In the genomic region with DNA sequence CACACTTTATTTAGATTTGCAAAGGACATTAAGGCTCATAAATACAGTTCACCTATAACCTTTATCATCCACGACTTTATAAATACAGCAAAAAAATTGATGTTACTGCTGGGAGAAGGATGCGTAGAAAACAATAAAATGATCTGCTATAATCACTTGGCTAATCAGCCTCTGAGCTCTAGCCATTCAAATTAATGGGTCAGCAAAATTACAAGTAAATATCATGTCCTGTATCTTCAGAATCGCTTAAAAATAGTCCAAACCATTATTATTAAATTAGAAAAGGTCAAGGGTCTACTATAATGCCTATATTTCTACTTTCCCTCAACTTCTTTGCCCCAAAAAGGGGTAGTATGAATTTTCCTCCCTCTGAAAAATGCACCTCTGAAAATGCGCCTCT, we compare ENCODE assay signal across 36 cellular contexts.
"Had no signal": no experiment of that assay in that cellular context is flagged by ENCODE, and none has a peak within 500 bp of the region (broad histone marks: within the 10 kb centered on the region; RNA-seq: fewer than 3 reads in every experiment).

No MANE protein-coding gene starts in this region.

- H3K4me1 Mint-ChIP-seq: activated B cell treated with CpG ODN at 0.5 μM for 24 hours; activated CD4-positive, alpha-beta T cell treated with anti-CD3 and anti-CD28 coated beads, Interleukin-2, amount 10 ng/mL, durations not matched to agents 24 days and 14 days; activated naive CD4-positive, alpha-beta T cell treated with anti-CD3 and anti-CD28 coated beads, Interleukin-2, amount 10 ng/mL, durations not matched to agents 7 days and 5 days; activated naive CD8-positive, alpha-beta T cell treated with anti-CD3 and anti-CD28 coated beads, Interleukin-2, amount 50 U/mL, for 24 hours had no signal

- H3K4me3 ChIP-seq: ascending aorta, cardiac muscle cell had no signal

- FAIRE-seq: bronchial epithelial cell had no signal

- H3K27me3 ChIP-seq: ascending aorta, cardiac muscle cell had no signal

- ATAC-seq: activated CD8-positive, alpha-beta T cell treated with anti-CD3 and anti-CD28 coated beads for 36 hours; activated naive CD8-positive, alpha-beta T cell treated with anti-CD3 and anti-CD28 coated beads, Interleukin-2, amount 50 U/mL, for 24 hours had no signal

- H3K9me3 ChIP-seq: ascending aorta had no signal

- H3K9me3 Mint-ChIP-seq: activated B cell treated with CpG ODN at 0.5 μM for 24 hours; activated CD4-positive, alpha-beta memory T cell treated with anti-CD3 and anti-CD28 coated beads for 36 hours; activated CD4-positive, alpha-beta T cell treated with anti-CD3 and anti-CD28 coated beads, Interleukin-2, amount 10 ng/mL, durations not matched to agents 24 days and 14 days; activated CD8-positive, alpha-beta T cell treated with anti-CD3 and anti-CD28 coated beads for 36 hours; activated naive CD4-positive, alpha-beta T cell treated with anti-CD3 and anti-CD28 coated beads, Interleukin-2, amount 10 ng/mL, durations not matched to agents 7 days and 5 days; activated naive CD4-positive, alpha-beta T cell treated with anti-CD3 and anti-CD28 coated beads, Interleukin-2, amount 50 U/mL, for 24 hours; activated naive CD8-positive, alpha-beta T cell treated with anti-CD3 and anti-CD28 coated beads, Interleukin-2, amount 10 ng/mL, durations not matched to agents 7 days and 5 days; activated naive CD8-positive, alpha-beta T cell treated with anti-CD3 and anti-CD28 coated beads, Interleukin-2, amount 50 U/mL, for 24 hours; activated T-helper 2 cell treated with anti-CD3 and anti-CD28 coated beads, Interferon-gamma antibody, Interleukin-2, Interleukin-4, amounts not matched to agents 10 μg/mL and 5 μg/mL and 100 μg/mL, durations not matched to agents 14 hours and 24 hours and 36 hours; brain; central memory CD8-positive, alpha-beta T cell; T-helper 1 cell treated with Interleukin-12 subunit alpha and Interleukin-12 subunit beta and Interleukin-4 antibody, amounts not matched to agents 30 μg/mL and 1 μg/mL, for 36 hours; T-helper 2 cell treated with Interferon-gamma antibody and Interleukin-4, amounts not matched to agents 5 μg/mL and 100 μg/mL, for 36 hours had no signal

- DNase-seq: activated B cell treated with CpG ODN at 0.5 μM for 24 hours; activated CD4-positive, alpha-beta memory T cell treated with anti-CD3 and anti-CD28 coated beads for 36 hours; activated CD4-positive, alpha-beta T cell treated with anti-CD3 and anti-CD28 coated beads for 4 hours; activated CD4-positive, alpha-beta T cell treated with anti-CD3 and anti-CD28 coated beads, Interleukin-2, amount 10 ng/mL, durations not matched to agents 24 days and 14 days; activated CD4-positive, alpha-beta T cell treated with anti-CD3 and anti-CD28 coated beads, Interleukin-2, amount 50 U/mL, for 1 hour; activated CD4-positive, alpha-beta T cell treated with anti-CD3 and anti-CD28 coated beads, Interleukin-2, amount 50 U/mL, for 4 hours; activated CD4-positive, CD25-positive, alpha-beta regulatory T cell treated with anti-CD3 and anti-CD28 coated beads, Interleukin-2, amount 50 U/mL, for 72 hours; activated CD8-positive, alpha-beta memory T cell treated with anti-CD3 and anti-CD28 coated beads, Interleukin-2, amount 50 U/mL, for 4 hours; activated CD8-positive, alpha-beta T cell treated with anti-CD3 and anti-CD28 coated beads for 36 hours; activated effector memory CD4-positive, alpha-beta T cell treated with Interleukin-2 at 50 U/mL for 16 hours; activated gamma-delta T cell; activated naive CD4-positive, alpha-beta T cell treated with anti-CD3 and anti-CD28 coated beads, Interleukin-2, amount 10 ng/mL, durations not matched to agents 7 days and 5 days; activated naive CD4-positive, alpha-beta T cell treated with Interleukin-2 at 50 U/mL for 16 hours; activated naive CD8-positive, alpha-beta T cell treated with anti-CD3 and anti-CD28 coated beads, Interleukin-2, amount 10 ng/mL, durations not matched to agents 7 days and 5 days; activated naive CD8-positive, alpha-beta T cell treated with anti-CD3 and anti-CD28 coated beads, Interleukin-2, amount 50 U/mL, for 24 hours; activated T-cell treated with anti-CD3 and anti-CD28 coated beads for 4 hours; activated T-cell treated with anti-CD3 and anti-CD28 coated beads, Interleukin-2, amount 50 U/mL, for 1 hour; activated T-cell treated with anti-CD3 and anti-CD28 coated beads, Interleukin-2, amount 50 U/mL, for 48 hours; amygdala; anterior cingulate cortex; caudate nucleus; cerebellar nuclear complex; T-helper 1 cell; T-helper 2 cell; T-helper 9 cell had no signal

- H3K27me3 Mint-ChIP-seq: activated B cell treated with CpG ODN at 0.5 μM for 24 hours; activated CD4-positive, alpha-beta memory T cell treated with anti-CD3 and anti-CD28 coated beads for 36 hours; activated CD4-positive, alpha-beta T cell treated with anti-CD3 and anti-CD28 coated beads, Interleukin-2, amount 10 ng/mL, durations not matched to agents 24 days and 14 days; activated CD8-positive, alpha-beta T cell treated with anti-CD3 and anti-CD28 coated beads for 36 hours; activated naive CD4-positive, alpha-beta T cell treated with anti-CD3 and anti-CD28 coated beads, Interleukin-2, amount 10 ng/mL, durations not matched to agents 7 days and 5 days; activated naive CD4-positive, alpha-beta T cell treated with anti-CD3 and anti-CD28 coated beads, Interleukin-2, amount 50 U/mL, for 24 hours; activated naive CD8-positive, alpha-beta T cell; activated naive CD8-positive, alpha-beta T cell treated with anti-CD3 and anti-CD28 coated beads, Interleukin-2, amount 10 ng/mL, durations not matched to agents 7 days and 5 days; activated naive CD8-positive, alpha-beta T cell treated with anti-CD3 and anti-CD28 coated beads, Interleukin-2, amount 50 U/mL, for 24 hours; brain; central memory CD8-positive, alpha-beta T cell had no signal

- H3K36me3 ChIP-seq: ascending aorta, cardiac muscle cell had no signal

- H3K27ac Mint-ChIP-seq: activated B cell treated with CpG ODN at 0.5 μM for 24 hours; activated CD4-positive, alpha-beta memory T cell treated with anti-CD3 and anti-CD28 coated beads for 36 hours; activated CD4-positive, alpha-beta T cell treated with anti-CD3 and anti-CD28 coated beads, Interleukin-2, amount 10 ng/mL, durations not matched to agents 24 days and 14 days; activated CD8-positive, alpha-beta T cell treated with anti-CD3 and anti-CD28 coated beads for 36 hours; activated naive CD4-positive, alpha-beta T cell treated with anti-CD3 and anti-CD28 coated beads, Interleukin-2, amount 10 ng/mL, durations not matched to agents 7 days and 5 days; activated naive CD4-positive, alpha-beta T cell treated with anti-CD3 and anti-CD28 coated beads, Interleukin-2, amount 50 U/mL, for 24 hours; activated naive CD8-positive, alpha-beta T cell; activated naive CD8-positive, alpha-beta T cell treated with anti-CD3 and anti-CD28 coated beads, Interleukin-2, amount 10 ng/mL, durations not matched to agents 7 days and 5 days; activated naive CD8-positive, alpha-beta T cell treated with anti-CD3 and anti-CD28 coated beads, Interleukin-2, amount 50 U/mL, for 24 hours; activated T-helper 2 cell treated with anti-CD3 and anti-CD28 coated beads, Interferon-gamma antibody, Interleukin-2, Interleukin-4, amounts not matched to agents 10 μg/mL and 5 μg/mL and 100 μg/mL, durations not matched to agents 14 hours and 24 hours and 36 hours; brain; T-helper 1 cell treated with Interleukin-12 subunit alpha and Interleukin-12 subunit beta and Interleukin-4 antibody, amounts not matched to agents 30 μg/mL and 1 μg/mL, for 36 hours; T-helper 2 cell treated with Interferon-gamma antibody and Interleukin-4, amounts not matched to agents 5 μg/mL and 100 μg/mL, for 36 hours had no signal

- H3K36me3 Mint-ChIP-seq: activated naive CD4-positive, alpha-beta T cell treated with anti-CD3 and anti-CD28 coated beads, Interleukin-2, amount 10 ng/mL, durations not matched to agents 7 days and 5 days had no signal

- H3K27ac ChIP-seq: ascending aorta, cardiac muscle cell, VCaP had no signal

- H3K4me3 Mint-ChIP-seq: activated B cell treated with CpG ODN at 0.5 μM for 24 hours; activated CD4-positive, alpha-beta memory T cell treated with anti-CD3 and anti-CD28 coated beads for 36 hours; activated CD4-positive, alpha-beta T cell treated with anti-CD3 and anti-CD28 coated beads, Interleukin-2, amount 10 ng/mL, durations not matched to agents 24 days and 14 days; activated CD8-positive, alpha-beta T cell treated with anti-CD3 and anti-CD28 coated beads for 36 hours; activated naive CD4-positive, alpha-beta T cell treated with anti-CD3 and anti-CD28 coated beads, Interleukin-2, amount 10 ng/mL, durations not matched to agents 7 days and 5 days; activated naive CD4-positive, alpha-beta T cell treated with anti-CD3 and anti-CD28 coated beads, Interleukin-2, amount 50 U/mL, for 24 hours; activated naive CD8-positive, alpha-beta T cell; activated naive CD8-positive, alpha-beta T cell treated with anti-CD3 and anti-CD28 coated beads, Interleukin-2, amount 10 ng/mL, durations not matched to agents 7 days and 5 days; activated naive CD8-positive, alpha-beta T cell treated with anti-CD3 and anti-CD28 coated beads, Interleukin-2, amount 50 U/mL, for 24 hours; brain; central memory CD8-positive, alpha-beta T cell; T-helper 1 cell treated with Interleukin-12 subunit alpha and Interleukin-12 subunit beta and Interleukin-4 antibody, amounts not matched to agents 30 μg/mL and 1 μg/mL, for 36 hours; T-helper 2 cell treated with Interferon-gamma antibody and Interleukin-4, amounts not matched to agents 5 μg/mL and 100 μg/mL, for 36 hours had no signal

- H3K4me1 ChIP-seq: ascending aorta had no signal
